23 cellular contexts compared by ENCODE assay signal in the genomic region with DNA sequence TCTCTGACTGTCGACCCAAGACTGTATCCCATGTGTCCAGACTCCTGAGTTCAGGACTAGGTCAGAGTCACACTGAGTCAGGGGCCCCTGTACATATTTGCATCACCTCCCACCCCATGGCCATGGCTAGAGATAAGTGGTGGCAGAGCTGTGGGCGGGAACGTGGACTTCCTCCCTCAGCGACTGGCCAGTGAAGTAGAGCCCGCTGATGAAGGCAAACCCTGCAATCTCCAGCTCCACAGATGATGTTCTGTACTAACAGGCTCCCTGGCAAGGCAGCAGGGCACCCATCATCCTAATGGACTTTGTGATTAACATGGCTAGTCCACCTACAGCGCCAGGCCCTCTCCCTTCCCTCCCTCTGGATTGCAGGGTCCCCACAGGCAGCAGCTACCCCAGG.
A peak's percentile ranks its signal among the peaks of the same experiment; 100 is the strongest.
DNase-seq lines count a peak whose midpoint lies in the region; ATAC-seq and TF ChIP-seq lines count a peak whose summit lies in the region.
"Had no signal": no experiment of that assay in that cellular context is flagged by ENCODE, and none has a peak within 500 bp of the region (broad histone marks: within the 10 kb centered on the region; RNA-seq: fewer than 3 reads in every experiment).

No MANE protein-coding gene starts in this region.

- H3K4me3 Mint-ChIP-seq in CD4-positive, CD25-positive, alpha-beta regulatory T cell: no peak overlapping the region
- H3K4me3 Mint-ChIP-seq in brain (no peak overlapping the region), osteocyte (ENCODE audit: unreplicated experiment) (no peak overlapping the region)
- H3K4me3 Mint-ChIP-seq in activated T-helper 1 cell treated with anti-CD3 and anti-CD28 coated beads, Interleukin-12 subunit alpha, Interleukin-12 subunit beta, Interleukin-2, Interleukin-4 antibody, amounts not matched to agents 30 ng/mL and 10 ng/mL and 1 ng/mL, durations not matched to agents 14 hours and 24 hours and 36 hours: no peak overlapping the region
- H3K4me3 Mint-ChIP-seq: CD4-positive, alpha-beta memory T cell; mesothelial cell of epicardium; nephron had no signal

- no peak overlapping the region for H3K27ac ChIP-seq in CD4-positive, CD25-positive, alpha-beta regulatory T cell (ENCODE audit: insufficient read depth, low read length, poor library complexity, severe bottlenecking)
- H3K27ac ChIP-seq in HEK293 (ENCODE audit: extremely low read depth, low read depth, low read length): no peak overlapping the region
- H3K27ac ChIP-seq: heart left ventricle, left lung, SJCRH30, vagina, VCaP had no signal

- peaks cover 15% of the 10 kb centered on the region for H3K36me3 Mint-ChIP-seq in CD4-positive, CD25-positive, alpha-beta regulatory T cell
- H3K36me3 Mint-ChIP-seq in brain: peaks cover 7% of the 10 kb centered on the region
- peaks cover 6% of the 10 kb centered on the region for H3K36me3 Mint-ChIP-seq in osteocyte (ENCODE audit: unreplicated experiment)
- peaks cover 2% of the 10 kb centered on the region for H3K36me3 Mint-ChIP-seq in activated T-helper 1 cell treated with anti-CD3 and anti-CD28 coated beads, Interleukin-12 subunit alpha, Interleukin-12 subunit beta, Interleukin-2, Interleukin-4 antibody, amounts not matched to agents 30 ng/mL and 10 ng/mL and 1 ng/mL, durations not matched to agents 14 hours and 24 hours and 36 hours (ENCODE audit: low read depth)

- ATAC-seq in CD4-positive, CD25-positive, alpha-beta regulatory T cell (ENCODE audit: low read depth in 2 of 2): no peak
- ATAC-seq: HCT116, left lung, sciatic nerve had no signal

- intact Hi-C loops in activated T-helper 1 cell treated with anti-CD3 and anti-CD28 coated beads, Interleukin-12 subunit alpha, Interleukin-12 subunit beta, Interleukin-2, Interleukin-4 antibody, amounts not matched to agents 30 ng/mL and 10 ng/mL and 1 ng/mL, durations not matched to agents 14 hours and 24 hours and 36 hours (cut with micrococcal nuclease): no loop called here

- no peaks in the 10 kb centered on the region for H3K27me3 ChIP-seq in CD4-positive, CD25-positive, alpha-beta regulatory T cell (ENCODE audit: control insufficient read depth, insufficient read depth, low read length)
- H3K27me3 ChIP-seq: heart left ventricle, left lung, SJCRH30, vagina had no signal

- H3K27me3 Mint-ChIP-seq in CD4-positive, CD25-positive, alpha-beta regulatory T cell: no peaks in the 10 kb centered on the region
- no peaks in the 10 kb centered on the region for H3K27me3 Mint-ChIP-seq in brain
- no peaks in the 10 kb centered on the region for H3K27me3 Mint-ChIP-seq in osteocyte (ENCODE audit: unreplicated experiment)
- H3K27me3 Mint-ChIP-seq in activated T-helper 1 cell treated with anti-CD3 and anti-CD28 coated beads, Interleukin-12 subunit alpha, Interleukin-12 subunit beta, Interleukin-2, Interleukin-4 antibody, amounts not matched to agents 30 ng/mL and 10 ng/mL and 1 ng/mL, durations not matched to agents 14 hours and 24 hours and 36 hours (ENCODE audit: insufficient read depth): peaks cover 2% of the 10 kb centered on the region
- H3K27me3 Mint-ChIP-seq: CD4-positive, alpha-beta memory T cell had no signal

- H3K9me3 ChIP-seq in CD4-positive, CD25-positive, alpha-beta regulatory T cell (ENCODE audit: control insufficient read depth in 2 of 2, low read length in 2 of 2): no peaks in the 10 kb centered on the region
- H3K9me3 ChIP-seq in HEK293 (ENCODE audit: control insufficient read depth, insufficient read depth, low read depth, low read length): no peaks in the 10 kb centered on the region
- H3K9me3 ChIP-seq: heart left ventricle, left lung, SJCRH30, vagina had no signal

- CTCF ChIA-PET in HEK293 (lab: Yijun Ruan, JAX): no interaction called here

- POLR2A ChIA-PET in HEK293 (lab: Yijun Ruan, JAX): no interaction called here

- no peak for DNase-seq in CD4-positive, CD25-positive, alpha-beta regulatory T cell
- DNase-seq in osteocyte (ENCODE audit: extremely low spot score, unreplicated experiment) (peak; percentile 32), CD1c-positive myeloid dendritic cell (ENCODE audit: extremely low spot score) (no peak), medulla oblongata (ENCODE audit: extremely low spot score) (no peak)
- DNase-seq in activated T-helper 1 cell treated with anti-CD3 and anti-CD28 coated beads, Interleukin-12 subunit alpha, Interleukin-12 subunit beta, Interleukin-2, Interleukin-4 antibody, amounts not matched to agents 30 ng/mL and 10 ng/mL and 1 ng/mL, durations not matched to agents 14 hours and 24 hours and 36 hours (ENCODE audit: low spot score): no peak
- DNase-seq: activated CD4-positive, alpha-beta T cell treated with anti-CD3 and anti-CD28 coated beads, Interleukin-2, amount 50 U/mL, for 4 hours; activated gamma-delta T cell; CD4-positive, alpha-beta memory T cell; GDM1; heart left ventricle; Kasumi-1; left lung; NCI-H187; SJCRH30; stimulated activated CD4-positive, alpha-beta T cell treated with anti-CD3 and anti-CD28 coated beads, Interleukin-15, amount 100 ng/mL, for 24 hours had no signal

- H3K4me3 ChIP-seq in CD4-positive, CD25-positive, alpha-beta regulatory T cell (ENCODE audit: low read depth, low read length): no peak overlapping the region
- H3K4me3 ChIP-seq in HEK293 (ENCODE audit: low read depth, low read length): no peak overlapping the region
- H3K4me3 ChIP-seq: heart left ventricle, left lung, SJCRH30, vagina had no signal

- H3K9me3 Mint-ChIP-seq in CD4-positive, CD25-positive, alpha-beta regulatory T cell: peaks cover 0 to 1% (median 0%) of the 10 kb centered on the region in 7 donors
- no peaks in the 10 kb centered on the region for H3K9me3 Mint-ChIP-seq in brain
- no peaks in the 10 kb centered on the region for H3K9me3 Mint-ChIP-seq in osteocyte (ENCODE audit: unreplicated experiment)
- H3K9me3 Mint-ChIP-seq in activated T-helper 1 cell treated with anti-CD3 and anti-CD28 coated beads, Interleukin-12 subunit alpha, Interleukin-12 subunit beta, Interleukin-2, Interleukin-4 antibody, amounts not matched to agents 30 ng/mL and 10 ng/mL and 1 ng/mL, durations not matched to agents 14 hours and 24 hours and 36 hours: no peaks in the 10 kb centered on the region
- H3K9me3 Mint-ChIP-seq: CD4-positive, alpha-beta memory T cell; mesothelial cell of epicardium; nephron had no signal

- H3K4me1 ChIP-seq in CD4-positive, CD25-positive, alpha-beta regulatory T cell (ENCODE audit: control insufficient read depth, insufficient read depth, low read length, poor library complexity, severe bottlenecking): no peaks in the 10 kb centered on the region
- no peaks in the 10 kb centered on the region for H3K4me1 ChIP-seq in HEK293 (ENCODE audit: control insufficient read depth, insufficient read depth, low read length)
- H3K4me1 ChIP-seq: left lung, SJCRH30, vagina had no signal

- peak overlapping the region in 2 of 3 donors; percentile 44 to 58 for H3K27ac Mint-ChIP-seq in CD4-positive, CD25-positive, alpha-beta regulatory T cell
- H3K27ac Mint-ChIP-seq in brain (peak overlapping the region in 3 of 5 experiments; percentile 28 to 89 (median 75)), osteocyte (ENCODE audit: unreplicated experiment) (no peak overlapping the region)
- no peak overlapping the region for H3K27ac Mint-ChIP-seq in activated T-helper 1 cell treated with anti-CD3 and anti-CD28 coated beads, Interleukin-12 subunit alpha, Interleukin-12 subunit beta, Interleukin-2, Interleukin-4 antibody, amounts not matched to agents 30 ng/mL and 10 ng/mL and 1 ng/mL, durations not matched to agents 14 hours and 24 hours and 36 hours
- H3K27ac Mint-ChIP-seq: mesothelial cell of epicardium, nephron had no signal

- H3K4me1 Mint-ChIP-seq in CD4-positive, CD25-positive, alpha-beta regulatory T cell: peaks cover 0 to 21% (median 11%) of the 10 kb centered on the region in 4 donors
- H3K4me1 Mint-ChIP-seq in brain (peaks cover 59% of the 10 kb centered on the region), osteocyte (ENCODE audit: unreplicated experiment) (peaks cover 3% of the 10 kb centered on the region)
- H3K4me1 Mint-ChIP-seq in activated T-helper 1 cell treated with anti-CD3 and anti-CD28 coated beads, Interleukin-12 subunit alpha, Interleukin-12 subunit beta, Interleukin-2, Interleukin-4 antibody, amounts not matched to agents 30 ng/mL and 10 ng/mL and 1 ng/mL, durations not matched to agents 14 hours and 24 hours and 36 hours (ENCODE audit: low read depth): peaks cover 15% of the 10 kb centered on the region

- H3K36me3 ChIP-seq in CD4-positive, CD25-positive, alpha-beta regulatory T cell (ENCODE audit: control insufficient read depth, insufficient read depth, low read length): no peaks in the 10 kb centered on the region
- no peaks in the 10 kb centered on the region for H3K36me3 ChIP-seq in HEK293 (ENCODE audit: control insufficient read depth in 2 of 2, insufficient read depth in 1 of 2, low read length in 2 of 2)
- H3K36me3 ChIP-seq: heart left ventricle, left lung, SJCRH30, vagina had no signal

- TF ChIP-seq CTCF in HEK293 (tag by site-specific recombination; IDR thresholded peaks at IDR 0.05): no peak
- no peak for TF ChIP-seq CTCF in brain (conservative IDR thresholded peaks at IDR 0.05)
- TF ChIP-seq CTCF in osteocyte (IDR thresholded peaks at IDR 0.05): no peak

TF ChIP-seq in HEK293, 187 proteins besides CTCF, POLR2A, EP300 and RAD21 (continues in another document):
- no peak for TF ChIP-seq ELK4 (IDR thresholded peaks at IDR 0.05; ENCODE audit: borderline replicate concordance, low read depth, low read length)
- TF ChIP-seq SP3 (tag by site-specific recombination; IDR thresholded peaks at IDR 0.05): no peak
- TF ChIP-seq ZNF626 (tag by site-specific recombination; IDR thresholded peaks at IDR 0.05): no peak
- no peak for TF ChIP-seq ZNF660 (tag by site-specific recombination; IDR thresholded peaks at IDR 0.05)
- no peak for TF ChIP-seq ZNF311 (tag by site-specific recombination; IDR thresholded peaks at IDR 0.05; ENCODE audit: borderline replicate concordance)

Comparison
In these comparisons a context has a peak if more than half of its experiments do, and no peak if none do; other contexts are left out.
1. H3K27ac Mint-ChIP-seq: peak in CD4-positive, CD25-positive, alpha-beta regulatory T cell (2 of 3) and brain (3 of 5); none in osteocyte (single experiment) and activated T-helper 1 cell treated with anti-CD3 and anti-CD28 coated beads, Interleukin-12 subunit alpha, Interleukin-12 subunit beta, Interleukin-2, Interleukin-4 antibody, amounts not matched to agents 30 ng/mL and 10 ng/mL and 1 ng/mL, durations not matched to agents 14 hours and 24 hours and 36 hours (single experiment).